8 cellular contexts compared by ENCODE assay signal in genomic region chr2:101818531-101819451, GRCh38.
DNase-seq lines count a peak whose midpoint lies in the region; ATAC-seq and TF ChIP-seq lines count a peak whose summit lies in the region.
"Had no signal": no experiment of that assay in that cellular context is flagged by ENCODE, and none has a peak within 500 bp of the region (broad histone marks: within the 10 kb centered on the region; RNA-seq: fewer than 3 reads in every experiment).

No MANE protein-coding gene starts in this region.

- peaks cover 9% of the 10 kb centered on the region; the same call in 1 of the 2 replicates for H3K36me3 ChIP-seq in PC-3 (ENCODE audit: low read depth, low read length)

- DNase-seq in HPDE6-E6E7 (ENCODE audit: extremely low spot score) = peak; percentile 43
- peak; percentile 77 for DNase-seq in PC-3
- DNase-seq in fibroblast of gingiva (ENCODE audit: low read depth) = peak; percentile 65
- peak; percentile 92 for DNase-seq in putamen (ENCODE audit: low spot score)
- no peak for DNase-seq in SIG-M5 treated with dmso at 0.1 percent for 504 hours (lab: John Stamatoyannopoulos, UW; ENCODE audit: unreplicated experiment)
- no peak for DNase-seq in AG08395 (ENCODE audit: low spot score)
- DNase-seq: immature natural killer cell had no signal

- H3K9me2 ChIP-seq in PC-3 (replicated peaks; ENCODE audit: low read length) = no peaks in the 10 kb centered on the region

- no peaks in the 10 kb centered on the region for H3K9me3 ChIP-seq in PC-3 (ENCODE audit: low read length)

- intact Hi-C loops in PC-3 (cut with micrococcal nuclease) = no loop called here

- H4K20me1 ChIP-seq in PC-3 (ENCODE audit: low read length) = peaks cover 78% of the 10 kb centered on the region

- CTCF ChIA-PET in PC-3 (lab: Charles Lee) = no interaction called here

- ATAC-seq in PC-3 = peak; percentile 58
- ATAC-seq in HG02678 (IDR thresholded peaks at IDR 0.05; ENCODE audit: unreplicated experiment) = no peak

- POLR2A ChIA-PET in PC-3 (lab: Charles Lee; ENCODE audit: unreplicated experiment) = no interaction called here

- no peak for TF ChIP-seq CTCF in PC-3 (conservative IDR thresholded peaks at IDR 0.05; ENCODE audit: low read depth, low read length)

- peaks cover 63% of the 10 kb centered on the region for H3K4me1 ChIP-seq in PC-3 (ENCODE audit: insufficient read depth, low read length)

- peak overlapping the region; percentile 54 for H3K4me2 ChIP-seq in PC-3 (ENCODE audit: low read length)

- no peak overlapping the region for H3K4me3 ChIP-seq in PC-3 (ENCODE audit: low read length)

- no peak overlapping the region for H3K9ac ChIP-seq in PC-3 (ENCODE audit: low read length)

- H3F3A ChIP-seq in PC-3 (ENCODE audit: low read length, unreplicated experiment) = peaks cover 11% of the 10 kb centered on the region

- peak overlapping the region; percentile 73 for H3K27ac ChIP-seq in PC-3 (ENCODE audit: low read length)

- no TSS peak for BruUV-seq in PC-3 (replicated peaks; lab: Mats Ljungman, UMichigan)

- H3K27me3 ChIP-seq in PC-3 (ENCODE audit: low read length) = no peaks in the 10 kb centered on the region

- H3K79me2 ChIP-seq in PC-3 (ENCODE audit: low read length) = peaks cover 93% of the 10 kb centered on the region

- H2AFZ ChIP-seq in PC-3 (ENCODE audit: low read length) = no peak overlapping the region

Comparison
In these comparisons a context has a peak if more than half of its experiments do, and no peak if none do; other contexts are left out.
1. DNase-seq: peak in HPDE6-E6E7 (single experiment), PC-3 (single experiment), fibroblast of gingiva (single experiment) and putamen (single experiment); none in SIG-M5 treated with dmso at 0.1 percent for 504 hours (single experiment) and AG08395 (single experiment).